13 cellular contexts compared by ENCODE assay signal in genomic region chr5:87394407-87394806, GRCh38. TPM values are rescaled to one million over a fixed set of nuclear protein-coding genes. Genes with fewer than 3 reads are reported as not detected.
DNase-seq lines count a peak whose midpoint lies in the region; ATAC-seq and TF ChIP-seq lines count a peak whose summit lies in the region.
"Had no signal": no experiment of that assay in that cellular context is flagged by ENCODE, and none has a peak within 500 bp of the region (broad histone marks: within the 10 kb centered on the region; RNA-seq: fewer than 3 reads in every experiment).

No MANE protein-coding gene starts in this region.

- no peaks in the 10 kb centered on the region for H3K9me3 ChIP-seq in SJSA1 (replicated peaks)

- intact Hi-C loops in sciatic nerve (cut with DNase I): no loop called here
- intact Hi-C loops in CD14-positive monocyte (cut with micrococcal nuclease): no loop called here

- peaks cover 0 to 1% (median 0%) of the 10 kb centered on the region in 3 donors for H3K27me3 Mint-ChIP-seq in CD14-positive monocyte (ENCODE audit: low read depth in 3 of 3)
- H3K27me3 Mint-ChIP-seq: activated CD4-positive, alpha-beta T cell treated with anti-CD3 and anti-CD28 coated beads, Interleukin-2, amount 10 ng/mL, durations not matched to agents 24 days and 14 days had no signal

- ATAC-seq in sciatic nerve (peak; percentile 76), GM21423 (IDR thresholded peaks at IDR 0.05; ENCODE audit: unreplicated experiment) (no peak)

- H3K36me3 Mint-ChIP-seq in CD14-positive monocyte: peaks cover 77 to 93% of the 10 kb centered on the region in 2 donors

- peaks cover 93% of the 10 kb centered on the region for H3K36me3 ChIP-seq in SJSA1

- peak; percentile 22 for DNase-seq in GM03348 (ENCODE audit: low spot score)
- no peak for DNase-seq in SJSA1 (ENCODE audit: low read depth in 1 of 2, low spot score in 2 of 2)
- DNase-seq in fibroblast of peridontal ligament (ENCODE audit: extremely low read depth): peak; percentile 87
- no peak for DNase-seq in sciatic nerve (ENCODE audit: low spot score)
- DNase-seq in CD14-positive monocyte (ENCODE audit: low spot score): no peak
- DNase-seq in NCI-H82 treated with DMSO at 0.1 percent for 48 hours (lab: John Stamatoyannopoulos, UW; ENCODE audit: unreplicated experiment): no peak
- DNase-seq: activated CD4-positive, alpha-beta T cell treated with anti-CD3 and anti-CD28 coated beads, Interleukin-2, amount 10 ng/mL, durations not matched to agents 24 days and 14 days; activated naive CD4-positive, alpha-beta T cell treated with Interleukin-2 at 50 U/mL for 16 hours; effector CD4-positive, alpha-beta T cell; NCI-H1105 treated with DMSO at 0.1 percent for 48 hours; NCI-H748 treated with DMSO at 0.1 percent for 48 hours; stimulated activated CD4-positive, alpha-beta T cell treated with anti-CD3 and anti-CD28 coated beads, Interleukin-12 subunit alpha, Interleukin-12 subunit beta, amount 100 ng/mL, for 4 hours had no signal

- TF ChIP-seq CTCF in CD14-positive monocyte (IDR thresholded peaks at IDR 0.05): no peak

- peak overlapping the region; percentile 92 for H3K27ac ChIP-seq in SJSA1

- H3K4me3 ChIP-seq in SJSA1: no peak overlapping the region

- no peaks in the 10 kb centered on the region for H3K9me3 Mint-ChIP-seq in CD14-positive monocyte
- H3K9me3 Mint-ChIP-seq: activated CD4-positive, alpha-beta T cell treated with anti-CD3 and anti-CD28 coated beads, Interleukin-2, amount 10 ng/mL, durations not matched to agents 24 days and 14 days had no signal

- H3K27ac Mint-ChIP-seq in CD14-positive monocyte: peak overlapping the region in 3 of 7 donors; percentile 5 to 54 (median 10)
- H3K27ac Mint-ChIP-seq: activated CD4-positive, alpha-beta T cell treated with anti-CD3 and anti-CD28 coated beads, Interleukin-2, amount 10 ng/mL, durations not matched to agents 24 days and 14 days had no signal

- H3K4me1 Mint-ChIP-seq in CD14-positive monocyte: peaks cover 19% of the 10 kb centered on the region

- H3K4me1 ChIP-seq in SJSA1 (replicated peaks): peaks cover 33% of the 10 kb centered on the region

- H3K4me3 Mint-ChIP-seq in CD14-positive monocyte: no peak overlapping the region
- H3K4me3 Mint-ChIP-seq: activated CD4-positive, alpha-beta T cell treated with anti-CD3 and anti-CD28 coated beads, Interleukin-2, amount 10 ng/mL, durations not matched to agents 24 days and 14 days had no signal

- H3K27me3 ChIP-seq in SJSA1 (replicated peaks): no peaks in the 10 kb centered on the region

RNA-seq across cellular contexts. Expression of gene CCNH, which starts 18.3 kb away (rescaled TPM):
- 69.4 and 141 TPM in 2 replicates for total RNA-seq in SJSA1 (2014; rRNA removed; shearing (Covaris generic))
- 86.4 TPM for total RNA-seq in sciatic nerve
- polyA plus RNA-seq in CD14-positive monocyte: 10 to 100 TPM; 62.1 to 64.0 TPM

Comparison
In these comparisons a context has a peak if more than half of its experiments do, and no peak if none do; other contexts are left out.
1. DNase-seq: peak in GM03348 (single experiment) and fibroblast of peridontal ligament (single experiment); none in SJSA1 (0 of 2), sciatic nerve (single experiment), CD14-positive monocyte (single experiment) and NCI-H82 treated with DMSO at 0.1 percent for 48 hours (single experiment).